Comparison of ENCODE assay signal across 1 cellular context in genomic region chr4:992297-993110, GRCh38.
TF ChIP-seq lines count a peak whose summit lies in the region.

No MANE protein-coding gene starts in this region.

TF ChIP-seq in HepG2, 621 proteins besides CTCF, POLR2A, EP300 and RAD21 (continued from another document):
- 0 out of 2 replicates have a peak, but pooled peaks have one; percentile 27 for TF ChIP-seq ZBTB8A (CRISPR knock-in tag; IDR thresholded peaks at IDR 0.05; ENCODE audit: borderline replicate concordance, low read depth)
- TF ChIP-seq, protein P1, sequence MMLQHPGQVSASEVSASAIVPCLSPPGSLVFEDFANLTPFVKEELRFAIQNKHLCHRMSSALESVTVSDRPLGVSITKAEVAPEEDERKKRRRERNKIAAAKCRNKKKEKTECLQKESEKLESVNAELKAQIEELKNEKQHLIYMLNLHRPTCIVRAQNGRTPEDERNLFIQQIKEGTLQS (CRISPR knock-in tag; IDR thresholded peaks at IDR 0.05) = 0 out of 2 replicates have a peak, but pooled peaks have one; percentile 6
- no peak for TF ChIP-seq ZNF572 (CRISPR knock-in tag; IDR thresholded peaks at IDR 0.05)
- TF ChIP-seq RFXAP (CRISPR knock-in tag; IDR thresholded peaks at IDR 0.05; ENCODE audit: borderline replicate concordance) = peak; percentile 49; the same call in 1 of the 2 replicates
- peak; percentile 72; the same call in 1 of the 2 replicates for TF ChIP-seq DR1 (CRISPR knock-in tag; IDR thresholded peaks at IDR 0.05)
- TF ChIP-seq ZFY (CRISPR knock-in tag; IDR thresholded peaks at IDR 0.05) = peak; percentile 73
- TF ChIP-seq, protein P2, sequence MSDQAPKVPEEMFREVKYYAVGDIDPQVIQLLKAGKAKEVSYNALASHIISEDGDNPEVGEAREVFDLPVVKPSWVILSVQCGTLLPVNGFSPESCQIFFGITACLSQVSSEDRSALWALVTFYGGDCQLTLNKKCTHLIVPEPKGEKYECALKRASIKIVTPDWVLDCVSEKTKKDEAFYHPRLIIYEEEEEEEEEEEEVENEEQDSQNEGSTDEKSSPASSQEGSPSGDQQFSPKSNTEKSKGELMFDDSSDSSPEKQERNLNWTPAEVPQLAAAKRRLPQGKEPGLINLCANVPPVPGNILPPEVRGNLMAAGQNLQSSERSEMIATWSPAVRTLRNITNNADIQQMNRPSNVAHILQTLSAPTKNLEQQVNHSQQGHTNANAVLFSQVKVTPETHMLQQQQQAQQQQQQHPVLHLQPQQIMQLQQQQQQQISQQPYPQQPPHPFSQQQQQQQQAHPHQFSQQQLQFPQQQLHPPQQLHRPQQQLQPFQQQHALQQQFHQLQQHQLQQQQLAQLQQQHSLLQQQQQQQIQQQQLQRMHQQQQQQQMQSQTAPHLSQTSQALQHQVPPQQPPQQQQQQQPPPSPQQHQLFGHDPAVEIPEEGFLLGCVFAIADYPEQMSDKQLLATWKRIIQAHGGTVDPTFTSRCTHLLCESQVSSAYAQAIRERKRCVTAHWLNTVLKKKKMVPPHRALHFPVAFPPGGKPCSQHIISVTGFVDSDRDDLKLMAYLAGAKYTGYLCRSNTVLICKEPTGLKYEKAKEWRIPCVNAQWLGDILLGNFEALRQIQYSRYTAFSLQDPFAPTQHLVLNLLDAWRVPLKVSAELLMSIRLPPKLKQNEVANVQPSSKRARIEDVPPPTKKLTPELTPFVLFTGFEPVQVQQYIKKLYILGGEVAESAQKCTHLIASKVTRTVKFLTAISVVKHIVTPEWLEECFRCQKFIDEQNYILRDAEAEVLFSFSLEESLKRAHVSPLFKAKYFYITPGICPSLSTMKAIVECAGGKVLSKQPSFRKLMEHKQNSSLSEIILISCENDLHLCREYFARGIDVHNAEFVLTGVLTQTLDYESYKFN (CRISPR knock-in tag; conservative IDR thresholded peaks at IDR 0.05) = peak; percentile 92
- TF ChIP-seq DPF2 (CRISPR knock-in tag; IDR thresholded peaks at IDR 0.05; ENCODE audit: borderline replicate concordance, low read depth) = peak; percentile 46; the same call in 1 of the 2 replicates
- TF ChIP-seq, protein P3, sequence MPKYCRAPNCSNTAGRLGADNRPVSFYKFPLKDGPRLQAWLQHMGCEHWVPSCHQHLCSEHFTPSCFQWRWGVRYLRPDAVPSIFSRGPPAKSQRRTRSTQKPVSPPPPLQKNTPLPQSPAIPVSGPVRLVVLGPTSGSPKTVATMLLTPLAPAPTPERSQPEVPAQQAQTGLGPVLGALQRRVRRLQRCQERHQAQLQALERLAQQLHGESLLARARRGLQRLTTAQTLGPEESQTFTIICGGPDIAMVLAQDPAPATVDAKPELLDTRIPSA (CRISPR knock-in tag; IDR thresholded peaks at IDR 0.05; ENCODE audit: borderline replicate concordance) = no peak
- TF ChIP-seq POGK (CRISPR knock-in tag; conservative IDR thresholded peaks at IDR 0.05) = peak; percentile 44; the same call in 1 of the 2 replicates
- no peak for TF ChIP-seq KDM1A (CRISPR knock-in tag; IDR thresholded peaks at IDR 0.05)
